Comparison of ENCODE assay signal across 7 cellular contexts in the genomic region with DNA sequence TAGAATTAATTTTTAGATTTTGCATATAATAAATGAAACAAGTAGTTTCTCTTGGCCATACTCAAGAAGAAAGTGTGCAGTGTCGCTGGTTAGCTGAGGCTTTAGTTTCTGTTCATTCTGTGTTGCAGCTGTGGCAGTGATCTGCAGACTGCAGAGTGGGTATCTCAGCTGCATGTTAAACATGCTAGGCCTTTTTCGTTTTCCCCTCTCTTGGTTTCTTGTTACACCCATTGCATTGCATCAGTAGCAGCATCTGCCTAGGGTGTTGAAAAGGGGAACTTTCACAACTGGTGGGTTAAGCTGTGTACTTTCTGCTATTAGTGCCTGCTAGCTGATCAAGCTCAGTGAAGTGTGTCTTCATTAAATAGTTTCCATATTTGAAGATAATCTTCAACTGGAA. TPM values are rescaled to one million over a fixed set of nuclear protein-coding genes. Genes with fewer than 3 reads are reported as not detected.
DNase-seq lines count a peak whose midpoint lies in the region; ATAC-seq and TF ChIP-seq lines count a peak whose summit lies in the region.

No MANE protein-coding gene starts in this region.

- WGBS in heart left ventricle, 4 donors = 44 to 57% (median 46%) methylated on average over 2 of the region's 2 CpGs

- no peaks in the 10 kb centered on the region for H3K27me3 ChIP-seq in heart left ventricle

- no peak for TF ChIP-seq POLR2A in heart left ventricle (IDR thresholded peaks at IDR 0.05)

- H3K36me3 ChIP-seq in heart left ventricle = peaks cover 0 to 45% (median 36%) of the 10 kb centered on the region in 9 donors

- H3K9me3 ChIP-seq in heart left ventricle = no peaks in the 10 kb centered on the region

- H3K27ac ChIP-seq in heart left ventricle = peak overlapping the region in 2 of 12 donors; percentile 51 to 68

- no peak for TF ChIP-seq CTCF in heart left ventricle (IDR thresholded peaks at IDR 0.05)

- intact Hi-C loops in heart left ventricle (cut with DNase I) = loop anchor here in 1 of 10 donors (5.0 kb wide), 1 partner anchor 205 kb away; no protein-coding TSS in a partner anchor

- ATAC-seq in GM18909 (IDR thresholded peaks at IDR 0.05; ENCODE audit: poor library complexity, unreplicated experiment) = peak; percentile 98
- peak; percentile 99 for ATAC-seq in HG02798 (IDR thresholded peaks at IDR 0.05; ENCODE audit: poor library complexity, unreplicated experiment)
- ATAC-seq in heart left ventricle = peak in 3 of 4 donors; percentile 44 to 85 (median 53)

- H3K4me3 ChIP-seq in heart left ventricle = no peak overlapping the region

- H3K4me1 ChIP-seq in heart left ventricle = peaks cover 0 to 40% (median 17%) of the 10 kb centered on the region in 12 donors

- DNase-seq in NCI-H460 (ENCODE audit: extremely low read depth, low read depth) (peak; percentile 50), heart left ventricle (no peak), hepatic stellate cell (ENCODE audit: low spot score) (no peak), NCI-H748 treated with DMSO at 0.1 percent for 48 hours (lab: John Stamatoyannopoulos, UW) (no peak), COR-L47 (lab: John Stamatoyannopoulos, UW) (no peak)

RNA-seq across cellular contexts. Expression of a gene that starts 51.3 kb away (rescaled TPM):
- 156 and 165 TPM in 2 replicates for total RNA-seq in NCI-H460 (2014; rRNA removed; shearing (Covaris generic))
- polyA plus RNA-seq in NCI-H460 (2014; cell fraction: nucleus; rRNA removed) = 88.5 and 103 TPM in 2 replicates
- 10 to 100 TPM; 44.5 to 56.8 (median 52.4) TPM for total RNA-seq in heart left ventricle
- 10 to 100 TPM; 12.0 to 30.8 TPM for polyA plus RNA-seq in heart left ventricle
